8 cellular contexts compared by ENCODE assay signal in the genomic region with DNA sequence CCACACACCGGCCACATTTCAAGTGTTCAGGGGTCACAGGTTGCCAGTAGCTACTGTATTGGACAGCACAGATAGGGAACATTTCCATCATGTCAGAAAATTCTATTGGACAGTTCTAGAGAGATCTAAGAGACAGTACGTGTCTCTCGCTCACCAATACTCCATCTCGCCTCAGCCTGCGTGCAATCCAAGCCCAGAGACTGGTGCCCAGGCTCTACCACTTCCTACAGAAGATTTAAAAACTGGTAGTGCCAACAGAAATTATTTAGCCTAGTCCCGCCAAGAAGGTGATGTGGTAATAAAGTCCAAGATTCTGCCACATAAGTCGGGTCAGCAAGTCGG. TPM values are rescaled to one million over a fixed set of nuclear protein-coding genes. Genes with fewer than 3 reads are reported as not detected.
DNase-seq lines count a peak whose midpoint lies in the region; ATAC-seq, FAIRE-seq and TF ChIP-seq lines count a peak whose summit lies in the region.

No MANE protein-coding gene starts in this region.

- no TSS peak for BruUV-seq in Panc1 (replicated peaks; lab: Mats Ljungman, UMichigan)

- peak overlapping the region; percentile 96 to 98 for H3K4me3 ChIP-seq in Panc1 (ENCODE audit: low read depth in 2 of 2, low read length in 2 of 2)
- peak overlapping the region; percentile 36 to 97 (median 48) for H3K4me3 ChIP-seq in fibroblast of lung (replicated peaks in 1 of 4; ENCODE audit: control extremely low read depth in 1 of 4, insufficient read depth in 1 of 4, low read depth in 3 of 4, low read length in 4 of 4)
- peak overlapping the region; percentile 16 for H3K4me3 ChIP-seq in trophoblast cell (ENCODE audit: low read depth, low read length)

- CTCF ChIA-PET in Panc1 (lab: Charles Lee) = no interaction called here

- peak overlapping the region; percentile 81 for H3K4me2 ChIP-seq in fibroblast of lung (ENCODE audit: extremely low read depth, insufficient read depth, low read length)
- peak overlapping the region; percentile 70 for H3K4me2 ChIP-seq in trophoblast cell (ENCODE audit: low read length)

- no peaks in the 10 kb centered on the region for H4K20me1 ChIP-seq in fibroblast of lung (ENCODE audit: control insufficient read depth, extremely low read depth, insufficient read depth, low read length)

- H2BK120ac ChIP-seq in trophoblast cell (ENCODE audit: insufficient read depth, low read length, poor library complexity) = peak overlapping the region; percentile 89

- H3K23ac ChIP-seq in trophoblast cell (ENCODE audit: low read length) = no peak overlapping the region

- H2BK5ac ChIP-seq in trophoblast cell (ENCODE audit: low read depth, low read length, poor library complexity) = peak overlapping the region; percentile 80

- H4K8ac ChIP-seq in trophoblast cell (ENCODE audit: low read depth, low read length) = peak overlapping the region; percentile 84

- in situ Hi-C loops in Panc1 (cut with HindIII; ENCODE audit: low pct_unique_long_range_greater_than_20kb, low sequenced_read_pairs) = no loop called here

- peak overlapping the region; percentile 84 for H3K27ac ChIP-seq in Panc1 (ENCODE audit: low read length)
- H3K27ac ChIP-seq in fibroblast of lung (ENCODE audit: insufficient read depth, low read length) = no peak overlapping the region
- peak overlapping the region; percentile 51 for H3K27ac ChIP-seq in trophoblast cell (ENCODE audit: low read depth, low read length)

- no peak for FAIRE-seq in RCC 7860 (lab: Jason Lieb, UNC)

- peak overlapping the region; percentile 70 for H4K91ac ChIP-seq in trophoblast cell (ENCODE audit: low read depth, low read length)

- intact Hi-C loops in Panc1 (cut with micrococcal nuclease; ENCODE audit: unreplicated experiment) = no loop called here

- no peak for DNase-seq in Panc1 (ENCODE audit: low read depth, low spot score)
- no peak for DNase-seq in fibroblast of lung (ENCODE audit: low read depth in 2 of 2)
- DNase-seq in trophoblast cell = no peak
- DNase-seq in activated CD4-positive, alpha-beta T cell treated with anti-CD3 and anti-CD28 coated beads, Interleukin-2, amount 50 U/mL, for 1 hour = no peak
- DNase-seq in AG08396 (ENCODE audit: low spot score) = no peak
- no peak for DNase-seq in RCC 7860 (ENCODE audit: low spot score)

- no CpG with 5 or more reads among the region's 8 CpGs for WGBS in trophoblast cell (ENCODE audit: extremely low coverage, insufficient coverage, insufficient read length)

- H3K9me3 ChIP-seq in Panc1 (ENCODE audit: control insufficient read depth, insufficient read depth, low read depth, low read length) (no peaks in the 10 kb centered on the region), fibroblast of lung (ENCODE audit: control insufficient read depth, insufficient read depth, low read depth, low read length) (no peaks in the 10 kb centered on the region), trophoblast cell (ENCODE audit: insufficient read depth, low read depth, low read length) (no peaks in the 10 kb centered on the region)

- H2AK5ac ChIP-seq in trophoblast cell (ENCODE audit: low read length) = peak overlapping the region; percentile 41

- TF ChIP-seq CTCF in Panc1 (IDR thresholded peaks at IDR 0.05) = no peak
- no peak for TF ChIP-seq CTCF in fibroblast of lung (conservative IDR thresholded peaks at IDR 0.05 in 1 of 2, IDR thresholded peaks at IDR 0.05 in 1 of 2; ENCODE audit: low read depth in 1 of 2, low read length in 2 of 2)

- H2AFZ ChIP-seq in fibroblast of lung (ENCODE audit: low read length) = peak overlapping the region; percentile 76
- peak overlapping the region; percentile 0 for H2AFZ ChIP-seq in trophoblast cell (ENCODE audit: insufficient read depth, low read length, poor library complexity)

- peaks cover 12% of the 10 kb centered on the region for H3K79me1 ChIP-seq in trophoblast cell (ENCODE audit: low read length)

- H4K12ac ChIP-seq in trophoblast cell (ENCODE audit: low read depth, low read length) = no peak overlapping the region

- peak overlapping the region; percentile 55 for H3K14ac ChIP-seq in trophoblast cell (ENCODE audit: low read length)

- ATAC-seq in GM18519 (IDR thresholded peaks at IDR 0.05; ENCODE audit: low FRiP score, unreplicated experiment) (peak; percentile 39), HG02588 (IDR thresholded peaks at IDR 0.05; ENCODE audit: unreplicated experiment) (peak; percentile 25), Panc1 (peak; percentile 74)

- H3K36me3 ChIP-seq in Panc1 (ENCODE audit: control insufficient read depth, insufficient read depth, low read length) (no peaks in the 10 kb centered on the region; the same call in 1 of the 2 replicates), fibroblast of lung (ENCODE audit: control insufficient read depth, insufficient read depth, low read length) (no peaks in the 10 kb centered on the region), trophoblast cell (ENCODE audit: control insufficient read depth in 1 of 2, insufficient read depth in 2 of 2, low read length in 2 of 2) (no peaks in the 10 kb centered on the region)

- H3K79me2 ChIP-seq in fibroblast of lung (ENCODE audit: control insufficient read depth, insufficient read depth, low read length) (peaks cover 40% of the 10 kb centered on the region), trophoblast cell (ENCODE audit: control insufficient read depth, insufficient read depth, low read length, poor library complexity) (peaks cover 12% of the 10 kb centered on the region)

- no peak overlapping the region for H3K18ac ChIP-seq in trophoblast cell (ENCODE audit: low read length)

- H3K4ac ChIP-seq in trophoblast cell (ENCODE audit: low read depth, low read length) = no peak overlapping the region

- H2BK12ac ChIP-seq in trophoblast cell (ENCODE audit: low read length) = peak overlapping the region; percentile 65

- no peaks in the 10 kb centered on the region for H3K27me3 ChIP-seq in Panc1 (ENCODE audit: control insufficient read depth, insufficient read depth, low read length)
- H3K27me3 ChIP-seq in fibroblast of lung (ENCODE audit: control insufficient read depth, insufficient read depth, low read length) = no peaks in the 10 kb centered on the region
- H3K27me3 ChIP-seq in trophoblast cell (ENCODE audit: insufficient read depth, low read length) = no peaks in the 10 kb centered on the region

- POLR2A ChIA-PET in Panc1 (lab: Charles Lee) = no interaction called here

- H3K9ac ChIP-seq in fibroblast of lung (ENCODE audit: insufficient read depth, low read length) = no peak overlapping the region
- no peak overlapping the region for H3K9ac ChIP-seq in trophoblast cell (ENCODE audit: low read length)

- peaks cover 16% of the 10 kb centered on the region; the same call in 1 of the 2 replicates for H3K4me1 ChIP-seq in Panc1 (ENCODE audit: control insufficient read depth, insufficient read depth, low read length)
- H3K4me1 ChIP-seq in fibroblast of lung (ENCODE audit: control insufficient read depth, extremely low read depth, insufficient read depth, low read length) = peaks cover 2% of the 10 kb centered on the region
- peaks cover 3 to 14% of the 10 kb centered on the region in 2 experiments for H3K4me1 ChIP-seq in trophoblast cell (ENCODE audit: control insufficient read depth in 1 of 2, insufficient read depth in 2 of 2, low read length in 2 of 2)

RNA-seq across cellular contexts. Expression of a gene that starts 0.4 kb away (rescaled TPM):
- total RNA-seq in Panc1 (2021; ENCODE audit: unreplicated experiment) = 66.8 TPM
- 103 TPM for polyA plus RNA-seq in Panc1 (2012; ENCODE audit: insufficient read length)
- 123 and 131 TPM in 2 replicates for total RNA-seq in fibroblast of lung
- 73.5 and 75.1 TPM in 2 replicates for polyA plus RNA-seq in fibroblast of lung
- 71.0 and 79.1 TPM in 2 replicates for polyA plus RNA-seq in fibroblast of lung (2012)
- 27.4 and 29.8 TPM in 2 replicates for polyA minus RNA-seq in fibroblast of lung (ENCODE audit: low replicate concordance)
- polyA plus RNA-seq in trophoblast cell (2013) = 149 and 156 TPM in 2 replicates

Comparison
In these comparisons a context has a peak if more than half of its experiments do, and no peak if none do; other contexts are left out.
1. H3K4me3 ChIP-seq: peak in every context shown above with its lines; median percentile 97 in Panc1; 48 in fibroblast of lung; 16 in trophoblast cell.